In genomic region chr1:227378876-227379554, GRCh38 we compare ENCODE assay signal across 18 cellular contexts.
"Had no signal": no experiment of that assay in that cellular context is flagged by ENCODE, and none has a peak within 500 bp of the region (broad histone marks: within the 10 kb centered on the region; RNA-seq: fewer than 3 reads in every experiment).

No MANE protein-coding gene starts in this region.

- H3K9me3 Mint-ChIP-seq: activated naive CD4-positive, alpha-beta T cell treated with anti-CD3 and anti-CD28 coated beads, Interleukin-2, amount 50 U/mL, for 24 hours had no signal

- H3K4me3 Mint-ChIP-seq: activated naive CD4-positive, alpha-beta T cell treated with anti-CD3 and anti-CD28 coated beads, Interleukin-2, amount 50 U/mL, for 24 hours had no signal

- H3K4me1 Mint-ChIP-seq: activated naive CD4-positive, alpha-beta T cell treated with anti-CD3 and anti-CD28 coated beads, Interleukin-2, amount 50 U/mL, for 24 hours had no signal

- DNase-seq: activated CD4-positive, alpha-beta T cell treated with anti-CD3 and anti-CD28 coated beads, Interleukin-2, amount 50 U/mL, for 4 hours; activated CD4-positive, CD25-positive, alpha-beta regulatory T cell; activated T-cell treated with anti-CD3 and anti-CD28 coated beads, Interleukin-2, amount 50 U/mL, for 1 hour; amniotic stem cell; dorsolateral prefrontal cortex; glutamatergic neuron; left cardiac atrium; lower lobe of right lung; midbrain; right lobe of liver; spleen; stimulated activated CD4-positive, alpha-beta T cell treated with anti-CD3 and anti-CD28 coated beads, Interleukin-1b, Interleukin-23, amount 100 ng/mL, for 48 hours; stimulated activated naive CD4-positive, alpha-beta T cell; substantia nigra; transverse colon had no signal

- ATAC-seq: esophagus mucosa, left cardiac atrium, lower lobe of right lung, right lobe of liver had no signal

- H3K27ac Mint-ChIP-seq: activated naive CD4-positive, alpha-beta T cell treated with anti-CD3 and anti-CD28 coated beads, Interleukin-2, amount 50 U/mL, for 24 hours had no signal

- H3K27ac ChIP-seq: breast epithelium, lower lobe of right lung, right lobe of liver, spleen, transverse colon had no signal

- H3K36me3 ChIP-seq: breast epithelium, lower lobe of right lung, right lobe of liver, spleen, transverse colon had no signal

- H3K9me3 ChIP-seq: breast epithelium, lower lobe of right lung, right lobe of liver, spleen, transverse colon had no signal

- H3K4me3 ChIP-seq: breast epithelium, dorsolateral prefrontal cortex, lower lobe of right lung, right lobe of liver, spleen, transverse colon had no signal

- H3K4me1 ChIP-seq: breast epithelium, lower lobe of right lung, right lobe of liver, spleen, transverse colon had no signal
